ENCODE assay signal across 8 cellular contexts in genomic region chr17:51764387-51764971, GRCh38.
DNase-seq lines count a peak whose midpoint lies in the region; ATAC-seq and TF ChIP-seq lines count a peak whose summit lies in the region.

No MANE protein-coding gene starts in this region.

- no CpG with 5 or more reads among the region's 4 CpGs for WGBS in mesendoderm (ENCODE audit: extremely low coverage, insufficient coverage, low lambda C conversion rate)

- H4K5ac ChIP-seq in mesendoderm (ENCODE audit: low read length) = no peak overlapping the region

- no peak overlapping the region for H3K4me2 ChIP-seq in mesendoderm (ENCODE audit: low read length)

- H3K4me1 ChIP-seq in Caco-2 (no peaks in the 10 kb centered on the region), mesendoderm (ENCODE audit: control insufficient read depth, low read depth, low read length) (no peaks in the 10 kb centered on the region)

- DNase-seq in Caco-2 (peak; percentile 61 to 72), NCI-H460 (ENCODE audit: extremely low read depth, low read depth) (peak; percentile 56), mesendoderm (peak; percentile 88)
- peak; percentile 46 for DNase-seq in activated CD4-positive, alpha-beta T cell treated with anti-CD3 and anti-CD28 coated beads for 48 hours
- DNase-seq in effector memory CD8-positive, alpha-beta T cell = peak in 2 of 3 experiments; percentile 1 to 3
- peak; percentile 36 to 38 for DNase-seq in stimulated activated naive CD8-positive, alpha-beta T cell treated with anti-CD3 and anti-CD28 coated beads, Interleukin-15, amount 100 ng/mL, for 72 hours

- CTCF ChIA-PET in Caco-2 (lab: Charles Lee) = interaction anchor here (0.6 to 1.3 kb wide), 10 partner anchors 10 to 512 kb away, joined by 3 to 39 read pairs (median 4); no protein-coding TSS in a partner anchor

- H3K36me3 Mint-ChIP-seq in Caco-2 (ENCODE audit: insufficient read depth, unreplicated experiment) = no peaks in the 10 kb centered on the region
- no peaks in the 10 kb centered on the region for H3K36me3 Mint-ChIP-seq in effector memory CD8-positive, alpha-beta T cell (ENCODE audit: insufficient read depth)

- H3K27me3 ChIP-seq in Caco-2 (replicated peaks; ENCODE audit: control insufficient read depth, insufficient read depth, low read length) = no peaks in the 10 kb centered on the region
- H3K27me3 ChIP-seq in mesendoderm (ENCODE audit: insufficient read depth, low read length, poor library complexity) = no peaks in the 10 kb centered on the region

- no peak overlapping the region for H3K27ac ChIP-seq in mesendoderm (ENCODE audit: low read depth, low read length)

- no peak overlapping the region for H3K4me3 Mint-ChIP-seq in Caco-2 (ENCODE audit: unreplicated experiment)
- no peak overlapping the region for H3K4me3 Mint-ChIP-seq in effector memory CD8-positive, alpha-beta T cell
- no peak overlapping the region for H3K4me3 Mint-ChIP-seq in stimulated activated naive CD8-positive, alpha-beta T cell treated with anti-CD3 and anti-CD28 coated beads, Interleukin-15, amount 100 ng/mL, for 72 hours

- H3K27ac Mint-ChIP-seq in Caco-2 (ENCODE audit: unreplicated experiment) = no peak overlapping the region
- H3K27ac Mint-ChIP-seq in effector memory CD8-positive, alpha-beta T cell = no peak overlapping the region
- no peak overlapping the region for H3K27ac Mint-ChIP-seq in stimulated activated naive CD8-positive, alpha-beta T cell treated with anti-CD3 and anti-CD28 coated beads, Interleukin-15, amount 100 ng/mL, for 72 hours

- H3K36me3 ChIP-seq in Caco-2 (ENCODE audit: control insufficient read depth, insufficient read depth, low read length) = no peaks in the 10 kb centered on the region
- no peaks in the 10 kb centered on the region for H3K36me3 ChIP-seq in mesendoderm (ENCODE audit: control insufficient read depth, insufficient read depth, low read length)

- H3K4me3 ChIP-seq in Caco-2 (ENCODE audit: low read depth, low read length) = no peak overlapping the region
- no peak overlapping the region for H3K4me3 ChIP-seq in mesendoderm (ENCODE audit: low read length)

- peak; percentile 96 for ATAC-seq in GM19397 (IDR thresholded peaks at IDR 0.05; ENCODE audit: unreplicated experiment)
- peak; percentile 97 for ATAC-seq in HG03432 (IDR thresholded peaks at IDR 0.05; ENCODE audit: unreplicated experiment)
- ATAC-seq in effector memory CD8-positive, alpha-beta T cell (replicated peaks) = peak; percentile 51
- ATAC-seq in stimulated activated naive CD8-positive, alpha-beta T cell treated with anti-CD3 and anti-CD28 coated beads, Interleukin-15, amount 100 ng/mL, for 72 hours = peak; percentile 88

- BruUV-seq in Caco-2 (replicated peaks; lab: Mats Ljungman, UMichigan) = no TSS peak

- no peak overlapping the region for H3K56ac ChIP-seq in mesendoderm (ENCODE audit: low read length)

- H3K4ac ChIP-seq in mesendoderm (ENCODE audit: low read depth, low read length) = no peak overlapping the region

- H3K79me2 ChIP-seq in mesendoderm (ENCODE audit: control insufficient read depth, insufficient read depth, low read length) = no peaks in the 10 kb centered on the region

- no peak overlapping the region for H3K18ac ChIP-seq in mesendoderm (ENCODE audit: low read length)

- peaks cover 14% of the 10 kb centered on the region for H3K27me3 Mint-ChIP-seq in Caco-2 (ENCODE audit: insufficient read depth, unreplicated experiment)
- peaks cover 41 to 58% of the 10 kb centered on the region in 2 donors for H3K27me3 Mint-ChIP-seq in effector memory CD8-positive, alpha-beta T cell
- peaks cover 33% of the 10 kb centered on the region for H3K27me3 Mint-ChIP-seq in stimulated activated naive CD8-positive, alpha-beta T cell treated with anti-CD3 and anti-CD28 coated beads, Interleukin-15, amount 100 ng/mL, for 72 hours

- H3K79me1 ChIP-seq in mesendoderm (ENCODE audit: low read length) = no peaks in the 10 kb centered on the region

- no peak overlapping the region for H2BK5ac ChIP-seq in mesendoderm (ENCODE audit: low read length)

- H3K23ac ChIP-seq in mesendoderm (ENCODE audit: low read length) = no peak overlapping the region

- no peak overlapping the region for H4K8ac ChIP-seq in mesendoderm (ENCODE audit: low read depth, low read length)

- no peaks in the 10 kb centered on the region for H3K4me1 Mint-ChIP-seq in Caco-2 (ENCODE audit: low read depth, unreplicated experiment)
- no peaks in the 10 kb centered on the region for H3K4me1 Mint-ChIP-seq in effector memory CD8-positive, alpha-beta T cell (ENCODE audit: low read depth in 2 of 2)
- H3K4me1 Mint-ChIP-seq in stimulated activated naive CD8-positive, alpha-beta T cell treated with anti-CD3 and anti-CD28 coated beads, Interleukin-15, amount 100 ng/mL, for 72 hours = no peaks in the 10 kb centered on the region

- no peak overlapping the region for H2BK120ac ChIP-seq in mesendoderm (ENCODE audit: low read depth, low read length)

- POLR2A ChIA-PET in Caco-2 (lab: Charles Lee) = no interaction called here

- H3K9ac ChIP-seq in mesendoderm (ENCODE audit: low read length) = no peak overlapping the region

- intact Hi-C loops in Caco-2 (cut with micrococcal nuclease; ENCODE audit: unreplicated experiment) = loop anchor here (1.0 to 10.0 kb wide), 5 partner anchors 86 to 533 kb away; no protein-coding TSS in a partner anchor

- H3K9me3 Mint-ChIP-seq in Caco-2 (ENCODE audit: unreplicated experiment) = no peaks in the 10 kb centered on the region
- H3K9me3 Mint-ChIP-seq in effector memory CD8-positive, alpha-beta T cell = no peaks in the 10 kb centered on the region
- H3K9me3 Mint-ChIP-seq in stimulated activated naive CD8-positive, alpha-beta T cell treated with anti-CD3 and anti-CD28 coated beads, Interleukin-15, amount 100 ng/mL, for 72 hours = no peaks in the 10 kb centered on the region

- peak; percentile 87 to 90 for TF ChIP-seq CTCF in Caco-2 (IDR thresholded peaks at IDR 0.05; ENCODE audit: insufficient read depth in 1 of 2, low read depth in 1 of 2, low read length in 1 of 2, severe bottlenecking in 1 of 2, unreplicated experiment in 1 of 2)

- no peak overlapping the region for H2AK5ac ChIP-seq in mesendoderm (ENCODE audit: low read length)

- no peaks in the 10 kb centered on the region for H3K9me3 ChIP-seq in Caco-2

- H2BK15ac ChIP-seq in mesendoderm (replicated peaks; ENCODE audit: low read depth) = no peak overlapping the region

Comparison
In these comparisons a context has a peak if more than half of its experiments do, and no peak if none do; other contexts are left out.
1. DNase-seq: peak in every context shown above with its lines; median percentile 88 in mesendoderm; 66 in Caco-2; 56 in NCI-H460; 46 in activated CD4-positive, alpha-beta T cell treated with anti-CD3 and anti-CD28 coated beads for 48 hours; 37 in stimulated activated naive CD8-positive, alpha-beta T cell treated with anti-CD3 and anti-CD28 coated beads, Interleukin-15, amount 100 ng/mL, for 72 hours; 2 in effector memory CD8-positive, alpha-beta T cell.